ENCODE assay signal across 19 cellular contexts in genomic region chr11:103699216-103699615, GRCh38.
DNase-seq lines count a peak whose midpoint lies in the region; ATAC-seq and TF ChIP-seq lines count a peak whose summit lies in the region.
"Had no signal": no experiment of that assay in that cellular context is flagged by ENCODE, and none has a peak within 500 bp of the region (broad histone marks: within the 10 kb centered on the region; RNA-seq: fewer than 3 reads in every experiment).

No MANE protein-coding gene starts in this region.

- intact Hi-C loops in A673 (cut with micrococcal nuclease; ENCODE audit: unreplicated experiment) (no loop called here), left lung (cut with DNase I) (no loop called here)

- TF ChIP-seq CTCF in A673 (conservative IDR thresholded peaks at IDR 0.05; ENCODE audit: low read depth, low read length) (peak; percentile 24; the same call in 1 of the 2 replicates), left lung (IDR thresholded peaks at IDR 0.05) (no peak)

- H3K9ac ChIP-seq in adipocyte (ENCODE audit: low read length): peak overlapping the region; percentile 79

- ATAC-seq in HG03469 (IDR thresholded peaks at IDR 0.05; ENCODE audit: unreplicated experiment): no peak
- no peak for ATAC-seq in GM18873 (IDR thresholded peaks at IDR 0.05; ENCODE audit: low FRiP score, unreplicated experiment)
- ATAC-seq in left lung: no peak
- ATAC-seq: gastroesophageal sphincter; stimulated activated naive CD8-positive, alpha-beta T cell treated with anti-CD3 and anti-CD28 coated beads, Interleukin-15, Interleukin-2, amounts not matched to agents 100 U/mL and 50 U/mL, for 24 hours had no signal

- POLR2A ChIA-PET in A673 (lab: Charles Lee; ENCODE audit: low non-redundant PET): no interaction called here

- H3K4me3 ChIP-seq in A673 (ENCODE audit: low read depth, low read length, poor library complexity, severe bottlenecking) (no peak overlapping the region), adipocyte (ENCODE audit: low read length) (peak overlapping the region; percentile 71), left lung (no peak overlapping the region)
- H3K4me3 ChIP-seq: coronary artery, gastroesophageal sphincter, sigmoid colon, upper lobe of left lung had no signal

- H3K4me1 ChIP-seq in A673 (ENCODE audit: insufficient read depth, low read length, poor library complexity, severe bottlenecking): peaks cover 7% of the 10 kb centered on the region
- peaks cover 51% of the 10 kb centered on the region for H3K4me1 ChIP-seq in adipocyte (ENCODE audit: control insufficient read depth, insufficient read depth, low read length)
- H3K4me1 ChIP-seq in left lung: no peaks in the 10 kb centered on the region

- CTCF ChIA-PET in A673 (lab: Charles Lee): interaction anchor here (0.7 kb wide), 1 partner anchor 829 kb away, joined by 3 read pairs; no protein-coding TSS in a partner anchor

- no TSS peak for BruUV-seq in A673 (replicated peaks; lab: Mats Ljungman, UMichigan)

- H3K27ac ChIP-seq in A673 (ENCODE audit: low read depth, low read length, poor library complexity, severe bottlenecking) (peak overlapping the region; percentile 60), left lung (no peak overlapping the region)
- H3K27ac ChIP-seq: RWPE1, sigmoid colon, upper lobe of left lung had no signal

- H3K9me3 ChIP-seq in A673 (ENCODE audit: low read depth, low read length, poor library complexity, severe bottlenecking) (no peaks in the 10 kb centered on the region), adipocyte (ENCODE audit: control insufficient read depth, low read length) (peaks cover 5% of the 10 kb centered on the region), left lung (no peaks in the 10 kb centered on the region)
- H3K9me3 ChIP-seq: gastroesophageal sphincter, sigmoid colon, upper lobe of left lung had no signal

- H3K36me3 ChIP-seq in A673 (ENCODE audit: insufficient read depth, low read length, poor library complexity, severe bottlenecking) (no peaks in the 10 kb centered on the region), adipocyte (ENCODE audit: control insufficient read depth, insufficient read depth, low read length, severe bottlenecking) (no peaks in the 10 kb centered on the region), left lung (no peaks in the 10 kb centered on the region)
- H3K36me3 ChIP-seq: gastroesophageal sphincter, sigmoid colon, upper lobe of left lung had no signal

- DNase-seq in A673 (ENCODE audit: low spot score) (peak; percentile 69), EH (ENCODE audit: low read depth) (peak; percentile 59), adipocyte (ENCODE audit: low read depth) (peak; percentile 61), fibroblast of peridontal ligament (ENCODE audit: extremely low read depth) (peak; percentile 31), ureter (ENCODE audit: low spot score) (no peak), left lung (no peak)
- DNase-seq: activated CD4-positive, alpha-beta T cell treated with anti-CD3 and anti-CD28 coated beads, Interleukin-2, amount 10 ng/mL, durations not matched to agents 24 days and 14 days; activated CD8-positive, alpha-beta memory T cell treated with anti-CD3 and anti-CD28 coated beads, Interleukin-2, amount 50 U/mL, for 4 hours; activated gamma-delta T cell; NCI-H1417 treated with DMSO at 0.1 percent for 48 hours; nucleus accumbens; sigmoid colon; stimulated activated naive CD8-positive, alpha-beta T cell treated with anti-CD3 and anti-CD28 coated beads, Interleukin-15, Interleukin-2, amounts not matched to agents 100 U/mL and 50 U/mL, for 24 hours; upper lobe of left lung had no signal

- no peaks in the 10 kb centered on the region for H3K27me3 ChIP-seq in A673 (replicated peaks; ENCODE audit: insufficient read depth, low read depth, low read length, poor library complexity)
- no peaks in the 10 kb centered on the region for H3K27me3 ChIP-seq in adipocyte (replicated peaks; ENCODE audit: control insufficient read depth, insufficient read depth, low read length)
- H3K27me3 ChIP-seq in left lung: no peaks in the 10 kb centered on the region
- H3K27me3 ChIP-seq: gastroesophageal sphincter, sigmoid colon, upper lobe of left lung had no signal

Comparison
In these comparisons a context has a peak if more than half of its experiments do, and no peak if none do; other contexts are left out.
1. DNase-seq: peak in A673 (single experiment), EH (single experiment), adipocyte (single experiment) and fibroblast of peridontal ligament (single experiment); none in ureter (single experiment) and left lung (0 of 2).